12 cellular contexts compared by ENCODE assay signal in genomic region chr15:34435658-34436057, GRCh38. TPM values are rescaled to one million over a fixed set of nuclear protein-coding genes. Genes with fewer than 3 reads are reported as not detected.
DNase-seq lines count a peak whose midpoint lies in the region; ATAC-seq and FAIRE-seq lines count a peak whose summit lies in the region.
"Had no signal": no experiment of that assay in that cellular context is flagged by ENCODE, and none has a peak within 500 bp of the region (broad histone marks: within the 10 kb centered on the region; RNA-seq: fewer than 3 reads in every experiment).

No MANE protein-coding gene starts in this region.

- DNase-seq in Right ventricle myocardium inferior (ENCODE audit: missing footprints) (peak; percentile 16), cardiac septum (ENCODE audit: low spot score) (no peak), memory B cell (ENCODE audit: low spot score in 2 of 2) (no peak), urothelium cell line (ENCODE audit: low spot score) (no peak), SIG-M5 (lab: John Stamatoyannopoulos, UW) (no peak)
- DNase-seq in activated CD8-positive, alpha-beta T cell treated with anti-CD3 and anti-CD28 coated beads, Interleukin-2, amount 10 ng/mL, durations not matched to agents 7 days and 5 days, result no peak
- no peak for DNase-seq in effector CD8-positive, alpha-beta T cell (lab: John Stamatoyannopoulos, UW)
- DNase-seq: activated naive CD4-positive, alpha-beta T cell; BE2C; heart right ventricle; NCI-H1048 had no signal

- H3K4me3 Mint-ChIP-seq in activated CD8-positive, alpha-beta T cell treated with anti-CD3 and anti-CD28 coated beads, Interleukin-2, amount 10 ng/mL, durations not matched to agents 7 days and 5 days, result peak overlapping the region; percentile 84
- peak overlapping the region; percentile 44 for H3K4me3 Mint-ChIP-seq in memory B cell

- POLR2A ChIA-PET in activated CD8-positive, alpha-beta T cell treated with anti-CD3 and anti-CD28 coated beads, Interleukin-2, amount 10 ng/mL, durations not matched to agents 7 days and 5 days (lab: Charles Lee), result no interaction called here

- intact Hi-C loops in Right ventricle myocardium inferior (cut with DNase I), result no loop called here
- intact Hi-C loops in cardiac septum (cut with DNase I), result loop anchor here (5.0 kb wide), 1 partner anchor 147 kb away; the partner anchor contains the start of gene GOLGA8B

- peak overlapping the region; percentile 32 for H3K27ac Mint-ChIP-seq in activated CD8-positive, alpha-beta T cell treated with anti-CD3 and anti-CD28 coated beads, Interleukin-2, amount 10 ng/mL, durations not matched to agents 7 days and 5 days
- H3K27ac Mint-ChIP-seq in memory B cell, result no peak overlapping the region

- CTCF ChIA-PET in activated CD8-positive, alpha-beta T cell treated with anti-CD3 and anti-CD28 coated beads, Interleukin-2, amount 10 ng/mL, durations not matched to agents 7 days and 5 days (lab: Charles Lee), result no interaction called here

- H3K27me3 Mint-ChIP-seq in activated CD8-positive, alpha-beta T cell treated with anti-CD3 and anti-CD28 coated beads, Interleukin-2, amount 10 ng/mL, durations not matched to agents 7 days and 5 days (ENCODE audit: low read depth), result peaks cover 4% of the 10 kb centered on the region
- H3K27me3 Mint-ChIP-seq in memory B cell, result no peaks in the 10 kb centered on the region

- ATAC-seq in Right ventricle myocardium inferior, result no peak
- no peak for ATAC-seq in activated CD8-positive, alpha-beta T cell treated with anti-CD3 and anti-CD28 coated beads, Interleukin-2, amount 10 ng/mL, durations not matched to agents 7 days and 5 days
- no peak for ATAC-seq in memory B cell (ENCODE audit: low read depth)
- no peak for ATAC-seq in HG02973 (IDR thresholded peaks at IDR 0.05; ENCODE audit: unreplicated experiment)

- no peaks in the 10 kb centered on the region for H3K9me3 Mint-ChIP-seq in activated CD8-positive, alpha-beta T cell treated with anti-CD3 and anti-CD28 coated beads, Interleukin-2, amount 10 ng/mL, durations not matched to agents 7 days and 5 days (ENCODE audit: insufficient read depth)
- H3K9me3 Mint-ChIP-seq in memory B cell, result no peaks in the 10 kb centered on the region

- FAIRE-seq in urothelium cell line (lab: Jason Lieb, UNC), result no peak

- H3K4me1 Mint-ChIP-seq in activated CD8-positive, alpha-beta T cell treated with anti-CD3 and anti-CD28 coated beads, Interleukin-2, amount 10 ng/mL, durations not matched to agents 7 days and 5 days (ENCODE audit: low read depth), result peaks cover 27% of the 10 kb centered on the region
- H3K4me1 Mint-ChIP-seq in memory B cell, result peaks cover 16% of the 10 kb centered on the region

- peaks cover 35% of the 10 kb centered on the region for H3K36me3 Mint-ChIP-seq in activated CD8-positive, alpha-beta T cell treated with anti-CD3 and anti-CD28 coated beads, Interleukin-2, amount 10 ng/mL, durations not matched to agents 7 days and 5 days (ENCODE audit: low read depth)
- peaks cover 8% of the 10 kb centered on the region for H3K36me3 Mint-ChIP-seq in memory B cell

RNA-seq across cellular contexts. Expression of gene GOLGA8A, which starts 1.9 kb away (rescaled TPM):
- total RNA-seq in Right ventricle myocardium inferior (13.7 TPM), cardiac septum (26.7 TPM)
- total RNA-seq in activated CD8-positive, alpha-beta T cell treated with anti-CD3 and anti-CD28 coated beads, Interleukin-2, amount 10 ng/mL, durations not matched to agents 7 days and 5 days, result 100 to 1,000 TPM; 207 to 215 TPM
